In the genomic region with DNA sequence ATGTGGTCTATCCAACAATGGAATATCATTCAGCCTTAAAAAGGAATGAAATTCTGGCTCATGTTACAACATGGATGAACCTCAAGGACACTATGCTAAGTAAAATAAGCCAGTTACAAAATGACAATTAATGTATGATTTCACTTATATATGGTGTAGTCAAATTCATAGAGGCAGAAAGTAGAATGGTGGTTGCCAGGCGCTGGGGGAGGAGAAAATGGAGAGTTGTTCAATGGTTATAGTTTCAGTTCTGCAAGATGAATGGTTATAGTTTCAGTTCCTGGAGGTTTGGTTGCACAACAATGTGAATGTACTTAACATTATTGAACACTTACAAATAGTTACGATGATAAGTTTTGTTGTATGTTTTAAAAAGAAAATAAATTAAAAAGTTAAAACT, we compare ENCODE assay signal across 1 cellular context.
A peak's percentile ranks its signal among the peaks of the same experiment; 100 is the strongest.
TF ChIP-seq lines count a peak whose summit lies in the region.

No MANE protein-coding gene starts in this region.

TF ChIP-seq in GM12878, 131 proteins besides CTCF, POLR2A, EP300 and RAD21 (continued from another document):
- TF ChIP-seq JUNB (IDR thresholded peaks at IDR 0.05) (0 out of 2 replicates have a peak, but pooled peaks have one; percentile 8), BMI1 (IDR thresholded peaks at IDR 0.05; ENCODE audit: borderline replicate concordance) (0 out of 2 replicates have a peak, but pooled peaks have one; percentile 34), SMARCA5 (IDR thresholded peaks at IDR 0.05) (0 out of 2 replicates have a peak, but pooled peaks have one; percentile 18), SREBF2 (IDR thresholded peaks at IDR 0.05; ENCODE audit: low read length) (no peak), FOXK2 (IDR thresholded peaks at IDR 0.05) (no peak), ZZZ3 (IDR thresholded peaks at IDR 0.05; ENCODE audit: control insufficient read depth, insufficient read length, low read depth) (no peak), ATF7 (IDR thresholded peaks at IDR 0.05; ENCODE audit: low read depth) (peak; percentile 64), ZNF217 (IDR thresholded peaks at IDR 0.05) (peak; percentile 89), RUNX3 (IDR thresholded peaks at IDR 0.05; ENCODE audit: low read length) (peak; percentile 52), NFIC (IDR thresholded peaks at IDR 0.05; ENCODE audit: low read depth, low read length) (no peak; the same call in 1 of the 2 replicates), DPF2 (IDR thresholded peaks at IDR 0.05) (peak; percentile 59), MYB (IDR thresholded peaks at IDR 0.05; ENCODE audit: borderline replicate concordance, low read depth, low read length) (no peak), EED (IDR thresholded peaks at IDR 0.05; ENCODE audit: low read depth) (no peak), BRCA1 (IDR thresholded peaks at IDR 0.05; ENCODE audit: low read depth, low read length) (no peak), YY1 (IDR thresholded peaks at IDR 0.05; ENCODE audit: low read depth, low read length) (0 out of 2 replicates have a peak, but pooled peaks have one; percentile 35), CEBPB (IDR thresholded peaks at IDR 0.05; ENCODE audit: borderline replicate concordance in 1 of 2, low read depth in 2 of 2, low read length in 2 of 2) (peak in 1 of 2 experiments; percentile 29; a peak in 1 of 4 replicates), IRF4 (IDR thresholded peaks at IDR 0.05; ENCODE audit: low read depth, low read length) (0 out of 2 replicates have a peak, but pooled peaks have one; percentile 63), SIX5 (IDR thresholded peaks at IDR 0.05; ENCODE audit: low read depth, low read length, severe bottlenecking) (no peak), IKZF2 (IDR thresholded peaks at IDR 0.05) (peak; percentile 22 to 63; a peak in 3 of 4 replicates)
- TF ChIP-seq, protein P1, sequence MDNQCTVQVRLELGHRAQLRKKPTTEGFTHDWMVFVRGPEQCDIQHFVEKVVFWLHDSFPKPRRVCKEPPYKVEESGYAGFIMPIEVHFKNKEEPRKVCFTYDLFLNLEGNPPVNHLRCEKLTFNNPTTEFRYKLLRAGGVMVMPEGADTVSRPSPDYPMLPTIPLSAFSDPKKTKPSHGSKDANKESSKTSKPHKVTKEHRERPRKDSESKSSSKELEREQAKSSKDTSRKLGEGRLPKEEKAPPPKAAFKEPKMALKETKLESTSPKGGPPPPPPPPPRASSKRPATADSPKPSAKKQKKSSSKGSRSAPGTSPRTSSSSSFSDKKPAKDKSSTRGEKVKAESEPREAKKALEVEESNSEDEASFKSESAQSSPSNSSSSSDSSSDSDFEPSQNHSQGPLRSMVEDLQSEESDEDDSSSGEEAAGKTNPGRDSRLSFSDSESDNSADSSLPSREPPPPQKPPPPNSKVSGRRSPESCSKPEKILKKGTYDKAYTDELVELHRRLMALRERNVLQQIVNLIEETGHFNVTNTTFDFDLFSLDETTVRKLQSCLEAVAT (IDR thresholded peaks at IDR 0.05): 0 out of 2 replicates have a peak, but pooled peaks have one; percentile 35
